In genomic region chr17:74748529-74749261, GRCh38 we compare ENCODE assay signal across 8 cellular contexts. TPM values are rescaled to one million over a fixed set of nuclear protein-coding genes. Genes with fewer than 3 reads are reported as not detected.
DNase-seq lines count a peak whose midpoint lies in the region; ATAC-seq and TF ChIP-seq lines count a peak whose summit lies in the region.

TSS of gene NHERF1 (plus strand) at chr17:74748628. CDS start at chr17:74748847, 219 bp downstream.

- H3K27me3 ChIP-seq in gastroesophageal sphincter: peaks cover 28% of the 10 kb centered on the region
- H3K27me3 ChIP-seq in suprapubic skin: no peaks in the 10 kb centered on the region

- peaks cover 0 to 83% (median 9%) of the 10 kb centered on the region in 3 donors for H3K4me1 ChIP-seq in gastroesophageal sphincter
- peaks cover 72% of the 10 kb centered on the region for H3K4me1 ChIP-seq in suprapubic skin

- no peaks in the 10 kb centered on the region for H3K36me3 ChIP-seq in gastroesophageal sphincter
- no peaks in the 10 kb centered on the region for H3K36me3 ChIP-seq in suprapubic skin

- H3K27ac ChIP-seq in gastroesophageal sphincter (peak within 1 kb of the TSS in 3 of 4 donors; percentile 79 to 85 (median 80)), suprapubic skin (peak within 1 kb of the TSS; percentile 77)

- TF ChIP-seq EP300 in gastroesophageal sphincter (IDR thresholded peaks at IDR 0.05): no peak
- no peak for TF ChIP-seq EP300 in suprapubic skin (IDR thresholded peaks at IDR 0.05)

- peak in 1 of 4 experiments; percentile 17 for TF ChIP-seq CTCF in gastroesophageal sphincter (IDR thresholded peaks at IDR 0.05)
- TF ChIP-seq CTCF in suprapubic skin (IDR thresholded peaks at IDR 0.05): no peak

- no CpG with 5 or more reads among the region's 89 CpGs for WGBS in gastroesophageal sphincter (ENCODE audit: low coverage in 1 of 2), 2 donors
- WGBS in suprapubic skin: 2% methylated on average over 9 of the region's 89 CpGs

- H3K4me3 ChIP-seq in gastroesophageal sphincter (peak within 1 kb of the TSS; percentile 56 to 92), suprapubic skin (peak within 1 kb of the TSS; percentile 84)

- ATAC-seq in GM21576 (IDR thresholded peaks at IDR 0.05; ENCODE audit: unreplicated experiment) (peak; percentile 82), gastroesophageal sphincter (peak; percentile 98)

- H3K9me3 ChIP-seq in gastroesophageal sphincter (no peaks in the 10 kb centered on the region), suprapubic skin (no peaks in the 10 kb centered on the region)

- in situ Hi-C loops in KBM-7 (cut with MboI; ENCODE audit: low pct_unique_long_range_greater_than_20kb, low sequenced_read_pairs): no loop called here

- peak; percentile 97 for DNase-seq in Daoy (ENCODE audit: low read depth)
- DNase-seq in KBM-7: peak; percentile 94
- peak; percentile 92 to 95 for DNase-seq in SHP77 (lab: John Stamatoyannopoulos, UW)
- DNase-seq in activated gamma-delta T cell treated with anti-CD3 and anti-CD28 coated beads, Interleukin-2, amount 50 U/mL, for 16 hours (ENCODE audit: low read depth): peak; percentile 91
- peak in 55 of 56 donors; percentile 41 to 97 (median 86) for DNase-seq in nucleus accumbens (lab: John Stamatoyannopoulos, UW)
- peak; percentile 94 to 96 for DNase-seq in suprapubic skin (ENCODE audit: low spot score in 2 of 2)

- peak; percentile 93 to 96 for TF ChIP-seq POLR2A in gastroesophageal sphincter (IDR thresholded peaks at IDR 0.05)
- peak; percentile 74 to 94 for TF ChIP-seq POLR2A in suprapubic skin (IDR thresholded peaks at IDR 0.05)

RNA-seq across cellular contexts. Expression of gene NHERF1, which starts in this region (rescaled TPM):
- 38.1 and 44.8 TPM in 2 replicates for total RNA-seq in Daoy (2014; rRNA removed; shearing (Covaris generic))
- total RNA-seq in gastroesophageal sphincter (10 to 100 TPM; 10.3 to 25.7 (median 19.9) TPM), suprapubic skin (10 to 100 TPM; 21.1 to 53.8 (median 42.0) TPM)

Comparison
In these comparisons a context has a peak if more than half of its experiments do, and no peak if none do; other contexts are left out.
1. Peak in every context shown above with its lines: DNase-seq, ATAC-seq, H3K4me3 ChIP-seq and H3K27ac ChIP-seq.